Comparison of ENCODE assay signal across 21 cellular contexts in genomic region chr3:140816804-140817203, GRCh38.
"Had no signal": no experiment of that assay in that cellular context is flagged by ENCODE, and none has a peak within 500 bp of the region (broad histone marks: within the 10 kb centered on the region; RNA-seq: fewer than 3 reads in every experiment).

No MANE protein-coding gene starts in this region.

- H3K4me3 ChIP-seq: esophagus muscularis mucosa, gastroesophageal sphincter, heart left ventricle, psoas muscle, right lobe of liver, tibial nerve had no signal

- H3K4me1 ChIP-seq: esophagus muscularis mucosa, gastroesophageal sphincter, heart left ventricle, psoas muscle, right lobe of liver, tibial nerve had no signal

- ATAC-seq: activated CD4-positive, alpha-beta T cell treated with anti-CD3 and anti-CD28 coated beads for 36 hours; gastroesophageal sphincter; heart left ventricle; naive thymus-derived CD8-positive, alpha-beta T cell; psoas muscle; right lobe of liver had no signal

- H3K4me3 Mint-ChIP-seq: activated CD4-positive, alpha-beta T cell treated with anti-CD3 and anti-CD28 coated beads for 36 hours; activated naive CD8-positive, alpha-beta T cell; activated T-helper 1 cell treated with anti-CD3 and anti-CD28 coated beads, Interleukin-12 subunit alpha, Interleukin-12 subunit beta, Interleukin-2, Interleukin-4 antibody, amounts not matched to agents 30 ng/mL and 10 ng/mL and 1 ng/mL, durations not matched to agents 14 hours and 24 hours and 36 hours; immature natural killer cell; naive thymus-derived CD8-positive, alpha-beta T cell; stimulated activated naive CD8-positive, alpha-beta T cell treated with anti-CD3 and anti-CD28 coated beads, Interleukin-15, Interleukin-2, amounts not matched to agents 100 ng/mL and 50 ng/mL, for 24 hours had no signal

- H3K36me3 ChIP-seq: esophagus muscularis mucosa, gastroesophageal sphincter, heart left ventricle, right lobe of liver, tibial nerve had no signal

- H3K27ac Mint-ChIP-seq: activated CD4-positive, alpha-beta T cell treated with anti-CD3 and anti-CD28 coated beads for 36 hours; activated naive CD8-positive, alpha-beta T cell; activated T-helper 1 cell treated with anti-CD3 and anti-CD28 coated beads, Interleukin-12 subunit alpha, Interleukin-12 subunit beta, Interleukin-2, Interleukin-4 antibody, amounts not matched to agents 30 ng/mL and 10 ng/mL and 1 ng/mL, durations not matched to agents 14 hours and 24 hours and 36 hours; immature natural killer cell; naive thymus-derived CD8-positive, alpha-beta T cell; stimulated activated naive CD8-positive, alpha-beta T cell treated with anti-CD3 and anti-CD28 coated beads, Interleukin-15, Interleukin-2, amounts not matched to agents 100 ng/mL and 50 ng/mL, for 24 hours had no signal

- H3K27ac ChIP-seq: esophagus muscularis mucosa, gastroesophageal sphincter, heart left ventricle, psoas muscle, right lobe of liver, tibial nerve had no signal

- H3K27me3 ChIP-seq: esophagus muscularis mucosa, gastroesophageal sphincter, right lobe of liver, tibial nerve had no signal

- H3K4me1 Mint-ChIP-seq: activated CD4-positive, alpha-beta T cell treated with anti-CD3 and anti-CD28 coated beads for 36 hours; immature natural killer cell had no signal

- FAIRE-seq: small intestine, TTC549, urothelium cell line had no signal

- H3K27me3 Mint-ChIP-seq: activated naive CD8-positive, alpha-beta T cell had no signal

- H3K9me3 ChIP-seq: psoas muscle had no signal

- H3K36me3 Mint-ChIP-seq: activated naive CD8-positive, alpha-beta T cell; immature natural killer cell had no signal

- DNase-seq: activated CD4-positive, alpha-beta T cell treated with anti-CD3 and anti-CD28 coated beads for 36 hours; activated CD4-positive, alpha-beta T cell treated with anti-CD3 and anti-CD28 coated beads, Interleukin-2, amount 50 U/mL, for 48 hours; activated T-cell treated with anti-CD3 and anti-CD28 coated beads for 4 hours; effector CD8-positive, alpha-beta T cell; heart left ventricle; immature natural killer cell; mesenchymal stem cell; naive thymus-derived CD8-positive, alpha-beta T cell; psoas muscle; right lobe of liver; small intestine; stimulated activated CD4-positive, alpha-beta T cell treated with anti-CD3 and anti-CD28 coated beads, Interleukin-15, amount 100 ng/mL, for 24 hours; stimulated activated CD4-positive, alpha-beta T cell treated with anti-CD3 and anti-CD28 coated beads, Interleukin-2, amount 100 ng/mL, for 48 hours had no signal
